In genomic region chr6:116352515-116353471, GRCh38 we compare ENCODE assay signal across 11 cellular contexts. TPM values are rescaled to one million over a fixed set of nuclear protein-coding genes. Genes with fewer than 3 reads are reported as not detected.
DNase-seq lines count a peak whose midpoint lies in the region; ATAC-seq, FAIRE-seq and TF ChIP-seq lines count a peak whose summit lies in the region.
"Had no signal": no experiment of that assay in that cellular context is flagged by ENCODE, and none has a peak within 500 bp of the region (broad histone marks: within the 10 kb centered on the region; RNA-seq: fewer than 3 reads in every experiment).

No MANE protein-coding gene starts in this region.

- H3K27ac Mint-ChIP-seq in activated T-helper 2 cell treated with anti-CD3 and anti-CD28 coated beads, Interferon-gamma antibody, Interleukin-2, Interleukin-4, amounts not matched to agents 10 μg/mL and 5 μg/mL and 100 μg/mL, durations not matched to agents 14 hours and 24 hours and 36 hours: no peak overlapping the region
- H3K27ac Mint-ChIP-seq: activated naive CD4-positive, alpha-beta T cell treated with anti-CD3 and anti-CD28 coated beads, Interleukin-2, amount 50 U/mL, for 24 hours; nephron had no signal

- no peaks in the 10 kb centered on the region for H3K9me3 Mint-ChIP-seq in activated T-helper 2 cell treated with anti-CD3 and anti-CD28 coated beads, Interferon-gamma antibody, Interleukin-2, Interleukin-4, amounts not matched to agents 10 μg/mL and 5 μg/mL and 100 μg/mL, durations not matched to agents 14 hours and 24 hours and 36 hours
- H3K9me3 Mint-ChIP-seq: activated naive CD4-positive, alpha-beta T cell treated with anti-CD3 and anti-CD28 coated beads, Interleukin-2, amount 50 U/mL, for 24 hours; nephron had no signal

- H3K27me3 Mint-ChIP-seq in activated T-helper 2 cell treated with anti-CD3 and anti-CD28 coated beads, Interferon-gamma antibody, Interleukin-2, Interleukin-4, amounts not matched to agents 10 μg/mL and 5 μg/mL and 100 μg/mL, durations not matched to agents 14 hours and 24 hours and 36 hours (ENCODE audit: low read depth): peaks cover 4% of the 10 kb centered on the region
- H3K27me3 Mint-ChIP-seq: activated naive CD4-positive, alpha-beta T cell treated with anti-CD3 and anti-CD28 coated beads, Interleukin-2, amount 50 U/mL, for 24 hours had no signal

- no peaks in the 10 kb centered on the region for H3K27me3 ChIP-seq in keratinocyte (ENCODE audit: control insufficient read depth, extremely low read depth, insufficient read depth, low read length)

- TF ChIP-seq CTCF in AG10803 (conservative IDR thresholded peaks at IDR 0.05; ENCODE audit: low read length): no peak
- no peak for TF ChIP-seq CTCF in keratinocyte (optimal IDR thresholded peaks at IDR 0.05 in 1 of 3, IDR thresholded peaks at IDR 0.05 in 1 of 3, conservative IDR thresholded peaks at IDR 0.05 in 1 of 3; ENCODE audit: extremely low read depth in 1 of 3, insufficient read depth in 2 of 3, low read length in 3 of 3)

- dilution Hi-C loops in keratinocyte (cut with MboI; ENCODE audit: extremely low pct_ligation_motif_present, low sequenced_read_pairs): no loop called here

- no peaks in the 10 kb centered on the region for H3K79me2 ChIP-seq in keratinocyte (ENCODE audit: control insufficient read depth, insufficient read depth, low read length)

- H3K4me3 Mint-ChIP-seq in activated T-helper 2 cell treated with anti-CD3 and anti-CD28 coated beads, Interferon-gamma antibody, Interleukin-2, Interleukin-4, amounts not matched to agents 10 μg/mL and 5 μg/mL and 100 μg/mL, durations not matched to agents 14 hours and 24 hours and 36 hours (ENCODE audit: low read depth): no peak overlapping the region
- H3K4me3 Mint-ChIP-seq: activated naive CD4-positive, alpha-beta T cell treated with anti-CD3 and anti-CD28 coated beads, Interleukin-2, amount 50 U/mL, for 24 hours; nephron had no signal

- peak; percentile 5 for FAIRE-seq in keratinocyte (lab: Jason Lieb, UNC)

- H3K4me1 Mint-ChIP-seq in activated T-helper 2 cell treated with anti-CD3 and anti-CD28 coated beads, Interferon-gamma antibody, Interleukin-2, Interleukin-4, amounts not matched to agents 10 μg/mL and 5 μg/mL and 100 μg/mL, durations not matched to agents 14 hours and 24 hours and 36 hours (ENCODE audit: low read depth): no peaks in the 10 kb centered on the region
- H3K4me1 Mint-ChIP-seq: activated naive CD4-positive, alpha-beta T cell treated with anti-CD3 and anti-CD28 coated beads, Interleukin-2, amount 50 U/mL, for 24 hours had no signal

- H3K36me3 Mint-ChIP-seq in activated T-helper 2 cell treated with anti-CD3 and anti-CD28 coated beads, Interferon-gamma antibody, Interleukin-2, Interleukin-4, amounts not matched to agents 10 μg/mL and 5 μg/mL and 100 μg/mL, durations not matched to agents 14 hours and 24 hours and 36 hours (ENCODE audit: low read depth): no peaks in the 10 kb centered on the region
- H3K36me3 Mint-ChIP-seq: activated naive CD4-positive, alpha-beta T cell treated with anti-CD3 and anti-CD28 coated beads, Interleukin-2, amount 50 U/mL, for 24 hours had no signal

- H3K9ac ChIP-seq in keratinocyte (ENCODE audit: control insufficient read depth, extremely low read depth, insufficient read depth, low read length): no peak overlapping the region

- intact Hi-C loops in activated T-helper 2 cell treated with anti-CD3 and anti-CD28 coated beads, Interferon-gamma antibody, Interleukin-2, Interleukin-4, amounts not matched to agents 10 μg/mL and 5 μg/mL and 100 μg/mL, durations not matched to agents 14 hours and 24 hours and 36 hours (cut with micrococcal nuclease): no loop called here

- no peak overlapping the region for H3K4me2 ChIP-seq in keratinocyte (ENCODE audit: control insufficient read depth, extremely low read depth, insufficient read depth, low read depth, low read length)

- H4K20me1 ChIP-seq in keratinocyte (ENCODE audit: control insufficient read depth, extremely low read depth, insufficient read depth, low read length): no peaks in the 10 kb centered on the region

- DNase-seq in AG10803 (ENCODE audit: low read depth) (peak; percentile 89), NCI-H226 (peak; percentile 42), keratinocyte (ENCODE audit: low read depth, low spot score) (no peak), inferior parietal cortex (ENCODE audit: extremely low spot score) (no peak), OCI-M2 (lab: John Stamatoyannopoulos, UW; ENCODE audit: unreplicated experiment) (no peak)
- no peak for DNase-seq in activated T-helper 2 cell treated with anti-CD3 and anti-CD28 coated beads, Interferon-gamma antibody, Interleukin-2, Interleukin-4, amounts not matched to agents 10 μg/mL and 5 μg/mL and 100 μg/mL, durations not matched to agents 14 hours and 24 hours and 36 hours (ENCODE audit: low spot score)
- DNase-seq: NCI-H1694 had no signal

- no peak overlapping the region for H2AFZ ChIP-seq in keratinocyte (ENCODE audit: control insufficient read depth, low read length)

- H3K27ac ChIP-seq in keratinocyte (ENCODE audit: control insufficient read depth, insufficient read depth, low read length): no peak overlapping the region

- ATAC-seq in GM21723 (IDR thresholded peaks at IDR 0.05; ENCODE audit: unreplicated experiment) (peak; percentile 61), HG03469 (IDR thresholded peaks at IDR 0.05; ENCODE audit: unreplicated experiment) (no peak)

- no peaks in the 10 kb centered on the region for H3K36me3 ChIP-seq in keratinocyte (ENCODE audit: control insufficient read depth in 2 of 2, extremely low read depth in 1 of 2, insufficient read depth in 2 of 2, low read length in 2 of 2)

- no peaks in the 10 kb centered on the region for H3K9me1 ChIP-seq in keratinocyte (ENCODE audit: control insufficient read depth, extremely low read depth, insufficient read depth, low read length)

- peaks cover 6% of the 10 kb centered on the region for H3K4me1 ChIP-seq in keratinocyte (ENCODE audit: control insufficient read depth, extremely low read depth, insufficient read depth, low read length)

- no peaks in the 10 kb centered on the region for H3K9me3 ChIP-seq in keratinocyte (ENCODE audit: control insufficient read depth, low read depth, low read length)

- H3K4me3 ChIP-seq in AG10803 (ENCODE audit: low read length) (no peak overlapping the region), keratinocyte (ENCODE audit: control insufficient read depth in 2 of 3, extremely low read depth in 1 of 3, insufficient read depth in 2 of 3, low read depth in 1 of 3, low read length in 3 of 3) (no peak overlapping the region)

RNA-seq across cellular contexts. Expression of gene DSE, which starts 18.0 kb away (rescaled TPM):
- 87.6 to 144 TPM (median 99.7 TPM) in 3 replicates for polyA plus RNA-seq in keratinocyte
- 39.1 TPM for polyA plus RNA-seq in keratinocyte (2011; ENCODE audit: low read depth)
- polyA plus RNA-seq in keratinocyte (2011; cell fraction: cytosol; rRNA removed): 37.0 and 60.3 TPM in 2 replicates
- polyA plus RNA-seq in keratinocyte (2011; cell fraction: nucleus; rRNA removed): 124 and 141 TPM in 2 replicates
- 54.9 and 70.3 TPM in 2 replicates for polyA plus RNA-seq in keratinocyte (2012; ENCODE audit: low replicate concordance)
- 179 to 186 TPM (median 184 TPM) in 3 replicates for polyA minus RNA-seq in keratinocyte
- 57.2 TPM for polyA minus RNA-seq in keratinocyte (2011; cell fraction: cytosol; rRNA and poly(A)+ RNA removed)
- polyA minus RNA-seq in keratinocyte (2011; cell fraction: nucleus; rRNA and poly(A)+ RNA removed): 150 and 256 TPM in 2 replicates
- 3.4 and 3.8 TPM in 2 replicates for total RNA-seq in activated T-helper 2 cell treated with anti-CD3 and anti-CD28 coated beads, Interferon-gamma antibody, Interleukin-2, Interleukin-4, amounts not matched to agents 10 μg/mL and 5 μg/mL and 100 μg/mL, durations not matched to agents 14 hours and 24 hours and 36 hours

Comparison
In these comparisons a context has a peak if more than half of its experiments do, and no peak if none do; other contexts are left out.
1. DNase-seq: peak in AG10803 (single experiment) and NCI-H226 (single experiment); none in keratinocyte (single experiment), activated T-helper 2 cell treated with anti-CD3 and anti-CD28 coated beads, Interferon-gamma antibody, Interleukin-2, Interleukin-4, amounts not matched to agents 10 μg/mL and 5 μg/mL and 100 μg/mL, durations not matched to agents 14 hours and 24 hours and 36 hours (single experiment), inferior parietal cortex (single experiment) and OCI-M2 (single experiment).